9 cellular contexts compared by ENCODE assay signal in the genomic region with DNA sequence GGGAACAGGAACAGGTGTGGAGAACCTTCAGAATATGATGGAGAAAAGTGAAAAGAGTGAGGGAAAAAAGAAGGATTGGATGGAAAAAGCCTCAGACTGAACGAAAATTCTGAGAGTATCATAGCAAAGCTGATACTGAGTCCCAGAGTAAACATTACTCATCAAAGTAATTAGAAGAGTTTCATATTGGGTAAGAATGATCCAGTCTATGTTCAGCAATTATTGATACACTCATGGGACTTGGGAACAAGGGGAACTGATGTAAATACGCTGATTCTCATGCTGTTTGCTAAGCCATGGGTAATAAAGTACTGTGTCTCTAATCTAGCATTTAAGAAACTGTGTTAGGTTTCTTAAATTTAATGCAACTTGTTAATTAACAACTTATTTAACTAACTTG.
"Had no signal": no experiment of that assay in that cellular context is flagged by ENCODE, and none has a peak within 500 bp of the region (broad histone marks: within the 10 kb centered on the region; RNA-seq: fewer than 3 reads in every experiment).

No MANE protein-coding gene starts in this region.

- H3K27ac Mint-ChIP-seq: HFFc6, IgD-negative memory B cell had no signal

- FAIRE-seq: HepG2 had no signal

- DNase-seq: GM23248, GOT3, H7, HFFc6, KBM-7 had no signal

- H3K36me3 Mint-ChIP-seq: IgD-negative memory B cell had no signal

- H3K36me3 ChIP-seq: HAP-1 had no signal

- H3K4me3 Mint-ChIP-seq: HFFc6, IgD-negative memory B cell had no signal

- H3K27me3 Mint-ChIP-seq: IgD-negative memory B cell had no signal

- ATAC-seq: HCT116, HepG2 had no signal

- H3K4me3 ChIP-seq: GM23248, HAP-1 had no signal

- H3K4me1 Mint-ChIP-seq: IgD-negative memory B cell had no signal
